In the genomic region with DNA sequence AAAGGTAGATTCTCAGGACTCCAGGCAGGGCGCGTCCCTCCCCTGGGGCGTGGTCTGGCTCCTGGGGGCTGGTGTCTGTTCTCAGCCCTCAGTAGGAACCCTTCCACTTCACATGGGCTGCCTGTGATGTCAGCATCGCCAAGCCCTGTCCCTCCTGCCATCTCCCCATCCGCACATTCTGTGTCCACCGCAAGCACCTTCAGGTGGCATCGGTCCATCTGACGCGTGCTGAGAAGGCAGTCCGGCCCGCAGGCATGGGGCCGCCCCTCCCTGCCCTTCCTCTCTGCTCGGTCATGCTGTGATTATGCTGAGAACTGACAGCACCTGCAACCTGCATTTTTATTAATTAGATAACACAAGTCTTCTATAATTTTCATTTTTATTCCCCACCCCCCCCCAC, we compare ENCODE assay signal across 22 cellular contexts. TPM values are rescaled to one million over a fixed set of nuclear protein-coding genes. Genes with fewer than 3 reads are reported as not detected.
DNase-seq lines count a peak whose midpoint lies in the region; ATAC-seq, FAIRE-seq and TF ChIP-seq lines count a peak whose summit lies in the region.
"Had no signal": no experiment of that assay in that cellular context is flagged by ENCODE, and none has a peak within 500 bp of the region (broad histone marks: within the 10 kb centered on the region; RNA-seq: fewer than 3 reads in every experiment).

No MANE protein-coding gene starts in this region.

- H4K20me1 ChIP-seq in BLaER1 treated with 17β-estradiol and CSF1 and Interleukin-3, amounts not matched to agents 10 nM and 100 nM, result no peaks in the 10 kb centered on the region
- H4K20me1 ChIP-seq in mammary epithelial cell (ENCODE audit: insufficient read depth, low read length), result no peaks in the 10 kb centered on the region
- H4K20me1 ChIP-seq in osteoblast (ENCODE audit: insufficient read depth, low read length), result no peaks in the 10 kb centered on the region

- peak overlapping the region; percentile 69 to 88 (median 80); a peak in 21 of 22 replicates for H3K9ac ChIP-seq in BLaER1 treated with 17β-estradiol and CSF1 and Interleukin-3, amounts not matched to agents 10 nM and 100 nM
- no peak overlapping the region for H3K9ac ChIP-seq in mammary epithelial cell (ENCODE audit: insufficient read depth, low read length)

- H3K27me3 ChIP-seq in BLaER1 treated with 17β-estradiol and CSF1 and Interleukin-3, amounts not matched to agents 10 nM and 100 nM, result no peaks in the 10 kb centered on the region
- H3K27me3 ChIP-seq in mammary epithelial cell (ENCODE audit: insufficient read depth, low read length) (no peaks in the 10 kb centered on the region), osteoblast (ENCODE audit: insufficient read depth, low read length) (no peaks in the 10 kb centered on the region)
- H3K27me3 ChIP-seq: MG63 had no signal

- H3K36me3 ChIP-seq in BLaER1 treated with 17β-estradiol and CSF1 and Interleukin-3, amounts not matched to agents 10 nM and 100 nM, result no peaks in the 10 kb centered on the region
- H3K36me3 ChIP-seq in mammary epithelial cell (ENCODE audit: insufficient read depth, low read length) (no peaks in the 10 kb centered on the region), osteoblast (ENCODE audit: insufficient read depth, low read length) (no peaks in the 10 kb centered on the region)
- H3K36me3 ChIP-seq: MG63 had no signal

- peak overlapping the region; percentile 65 to 96 (median 94) for H3K4me2 ChIP-seq in BLaER1 treated with 17β-estradiol and CSF1 and Interleukin-3, amounts not matched to agents 10 nM and 100 nM
- H3K4me2 ChIP-seq in mammary epithelial cell (ENCODE audit: insufficient read depth, low read depth, low read length), result no peak overlapping the region
- H3K4me2 ChIP-seq in osteoblast (ENCODE audit: insufficient read depth, low read length), result no peak overlapping the region

- H3K4me1 ChIP-seq in BLaER1 treated with 17β-estradiol and CSF1 and Interleukin-3, amounts not matched to agents 10 nM and 100 nM, result peaks cover 73 to 95% (median 87%) of the 10 kb centered on the region in 10 experiments
- H3K4me1 ChIP-seq in mammary epithelial cell (ENCODE audit: insufficient read depth, low read length) (peaks cover 8% of the 10 kb centered on the region), osteoblast (ENCODE audit: insufficient read depth, low read length) (peaks cover 14% of the 10 kb centered on the region)

- no peaks in the 10 kb centered on the region for H3K79me2 ChIP-seq in mammary epithelial cell (ENCODE audit: insufficient read depth, low read length)
- no peaks in the 10 kb centered on the region for H3K79me2 ChIP-seq in osteoblast (ENCODE audit: insufficient read depth, low read length)

- ATAC-seq in GM21423 (IDR thresholded peaks at IDR 0.05; ENCODE audit: unreplicated experiment), result no peak
- no peak for ATAC-seq in HG03175 (IDR thresholded peaks at IDR 0.05; ENCODE audit: unreplicated experiment)
- ATAC-seq: GM12878, HCT116, T-helper 17 cell had no signal

- H3K27ac ChIP-seq in BLaER1 treated with 17β-estradiol and CSF1 and Interleukin-3, amounts not matched to agents 10 nM and 100 nM, result peak overlapping the region; percentile 86 to 98 (median 95); a peak in 21 of 22 replicates
- no peak overlapping the region for H3K27ac ChIP-seq in mammary epithelial cell (ENCODE audit: insufficient read depth, low read depth, low read length)
- H3K27ac ChIP-seq in osteoblast (ENCODE audit: low read depth, low read length), result no peak overlapping the region

- CTCF ChIA-PET in mammary epithelial cell (lab: Charles Lee; ENCODE audit: low non-redundant PET), result no interaction called here

- in situ Hi-C loops in mammary epithelial cell (cut with MboI; ENCODE audit: low sequenced_read_pairs in 2 of 2), result no loop called here

- H3K9me3 ChIP-seq in BLaER1 treated with 17β-estradiol and CSF1 and Interleukin-3, amounts not matched to agents 10 nM and 100 nM (replicated peaks in 1 of 11), result peaks cover 0 to 13% (median 0%) of the 10 kb centered on the region in 11 experiments; a peak in 6 of 22 replicates
- H3K9me3 ChIP-seq in mammary epithelial cell (replicated peaks; ENCODE audit: insufficient read depth, low read length) (no peaks in the 10 kb centered on the region), osteoblast (ENCODE audit: low read depth, low read length) (no peaks in the 10 kb centered on the region)
- H3K9me3 ChIP-seq: MG63 had no signal

- no peak for TF ChIP-seq POLR2A in GM12892 (IDR thresholded peaks at IDR 0.05; ENCODE audit: low read depth, low read length)

- FAIRE-seq in HTR-8/SVneo (lab: Jason Lieb, UNC), result peak; percentile 60
- no peak for FAIRE-seq in GM12892 (lab: Jason Lieb, UNC)
- FAIRE-seq: GM12878 had no signal

- no peak overlapping the region for H2AFZ ChIP-seq in mammary epithelial cell (ENCODE audit: low read depth, low read length)
- H2AFZ ChIP-seq in osteoblast (ENCODE audit: low read length), result no peak overlapping the region

- DNase-seq in HTR-8/SVneo (ENCODE audit: insufficient read length, low spot score) (no peak), mammary epithelial cell (peak; percentile 8), osteoblast (ENCODE audit: insufficient read length, low spot score, missing footprints) (peak; percentile 4), GM12892 (ENCODE audit: insufficient read length) (no peak)
- DNase-seq in activated effector memory CD4-positive, alpha-beta T cell treated with Interleukin-2 at 50 U/mL for 16 hours, result no peak
- DNase-seq: CD4-positive, CD25-positive, alpha-beta regulatory T cell; COR-L47; DMS 273 treated with DMSO at 0.1 percent for 48 hours; GOT3; MG63; NCI-H1048; NCI-H1694; NCI-H2107; NCI-H510A; NCI-H748 treated with DMSO at 0.1 percent for 48 hours; T-helper 17 cell had no signal

- 64% methylated on average over 8 of the region's 13 CpGs for WGBS in mammary epithelial cell (ENCODE audit: low coverage, missing lambda C conversion rate)

- peak overlapping the region in 1 of 10 experiments; percentile 35; a peak in 1 of 20 replicates for H3K4me3 ChIP-seq in BLaER1 treated with 17β-estradiol and CSF1 and Interleukin-3, amounts not matched to agents 10 nM and 100 nM
- H3K4me3 ChIP-seq in mammary epithelial cell (replicated peaks in 1 of 3; ENCODE audit: insufficient read depth in 1 of 3, low read depth in 2 of 3, low read length in 3 of 3) (no peak overlapping the region), osteoblast (ENCODE audit: insufficient read depth, low read length) (no peak overlapping the region)
- H3K4me3 ChIP-seq: GM12878, MG63 had no signal

- TF ChIP-seq CTCF in mammary epithelial cell (conservative IDR thresholded peaks at IDR 0.05 in 1 of 2, IDR thresholded peaks at IDR 0.05 in 1 of 2; ENCODE audit: extremely low read depth in 1 of 2, insufficient read depth in 1 of 2, low read depth in 1 of 2, low read length in 2 of 2) (no peak), osteoblast (IDR thresholded peaks at IDR 0.05; ENCODE audit: extremely low read depth, low read depth, low read length) (no peak)

- dilution Hi-C loops in mammary epithelial cell (cut with HindIII; ENCODE audit: low sequenced_read_pairs), result no loop called here

- intact Hi-C loops in mammary epithelial cell (cut with micrococcal nuclease), result no loop called here

- BruUV-seq in mammary epithelial cell (replicated peaks; lab: Mats Ljungman, UMichigan), result no TSS peak

RNA-seq across cellular contexts. Expression of gene DNAH17, which starts 12.7 kb away (rescaled TPM):
- 1 to 10 TPM in 1 of 2 donors, not detected in 1; 1.2 TPM for total RNA-seq in mammary epithelial cell
- 0.08 TPM for polyA plus RNA-seq in mammary epithelial cell
- not detected for polyA minus RNA-seq in mammary epithelial cell
- under 0.01 TPM in 2 replicates for total RNA-seq in osteoblast
- polyA plus RNA-seq in GM12892 (2012; ENCODE audit: missing spikeins), result 1.9 TPM
- polyA plus RNA-seq: AG04450 had no signal

Comparison
In these comparisons a context has a peak if more than half of its experiments do, and no peak if none do; other contexts are left out.
1. H3K27ac ChIP-seq: peak in BLaER1 treated with 17β-estradiol and CSF1 and Interleukin-3, amounts not matched to agents 10 nM and 100 nM (11 of 11); none in mammary epithelial cell (single experiment) and osteoblast (single experiment).
2. H3K4me2 ChIP-seq: peak in BLaER1 treated with 17β-estradiol and CSF1 and Interleukin-3, amounts not matched to agents 10 nM and 100 nM (11 of 11); none in mammary epithelial cell (single experiment) and osteoblast (single experiment).
3. DNase-seq: peak in mammary epithelial cell (single experiment) and osteoblast (single experiment); none in HTR-8/SVneo (single experiment), GM12892 (single experiment) and activated effector memory CD4-positive, alpha-beta T cell treated with Interleukin-2 at 50 U/mL for 16 hours (single experiment).